8 cellular contexts compared by ENCODE assay signal in genomic region chr7:111730476-111731300, GRCh38.
DNase-seq lines count a peak whose midpoint lies in the region; ATAC-seq and TF ChIP-seq lines count a peak whose summit lies in the region.

No MANE protein-coding gene starts in this region.

- ATAC-seq in GM18870 (IDR thresholded peaks at IDR 0.05; ENCODE audit: unreplicated experiment) = peak; percentile 89
- peak; percentile 70 for ATAC-seq in HG03521 (IDR thresholded peaks at IDR 0.05; ENCODE audit: unreplicated experiment)
- no peak for ATAC-seq in RWPE2 (ENCODE audit: low read depth)

- H3K36me3 ChIP-seq in RWPE2 (ENCODE audit: low read depth) = peaks cover 11% of the 10 kb centered on the region
- peaks cover 52% of the 10 kb centered on the region for H3K36me3 ChIP-seq in left ventricle myocardium inferior
- H3K36me3 ChIP-seq in tibial artery = peaks cover 0 to 15% (median 0%) of the 10 kb centered on the region in 3 donors

- DNase-seq in Ammon's horn (ENCODE audit: low spot score) = peak; percentile 43
- no peak for DNase-seq in RWPE2 (ENCODE audit: low spot score)
- DNase-seq in left ventricle myocardium inferior = no peak
- DNase-seq in tibial artery = no peak
- DNase-seq in activated CD4-positive, alpha-beta T cell treated with anti-CD3 and anti-CD28 coated beads for 1 hour = no peak
- no peak for DNase-seq in activated CD8-positive, alpha-beta memory T cell treated with anti-CD3 and anti-CD28 coated beads, Interleukin-2, amount 50 U/mL, for 48 hours

- no peaks in the 10 kb centered on the region for H3K9me3 ChIP-seq in RWPE2 (ENCODE audit: severe bottlenecking)
- H3K9me3 ChIP-seq in left ventricle myocardium inferior (replicated peaks) = no peaks in the 10 kb centered on the region
- H3K9me3 ChIP-seq in tibial artery = no peaks in the 10 kb centered on the region

- no peak overlapping the region for H3K4me3 ChIP-seq in RWPE2 (ENCODE audit: severe bottlenecking)
- H3K4me3 ChIP-seq in left ventricle myocardium inferior = no peak overlapping the region
- no peak overlapping the region for H3K4me3 ChIP-seq in tibial artery

- H3K27me3 ChIP-seq in RWPE2 (ENCODE audit: insufficient read depth, poor library complexity, severe bottlenecking) (no peaks in the 10 kb centered on the region), left ventricle myocardium inferior (ENCODE audit: low read depth) (no peaks in the 10 kb centered on the region), tibial artery (no peaks in the 10 kb centered on the region)

- TF ChIP-seq CTCF in RWPE2 (IDR thresholded peaks at IDR 0.05; ENCODE audit: poor library complexity, severe bottlenecking) (peak; percentile 31), left ventricle myocardium inferior (IDR thresholded peaks at IDR 0.05; ENCODE audit: borderline replicate concordance) (peak; percentile 45), tibial artery (IDR thresholded peaks at IDR 0.05) (peak in 1 of 2 experiments; percentile 19)

- no peak overlapping the region for H3K27ac ChIP-seq in RWPE2 (ENCODE audit: poor library complexity, severe bottlenecking)
- no peak overlapping the region for H3K27ac ChIP-seq in left ventricle myocardium inferior (replicated peaks)
- no peak overlapping the region for H3K27ac ChIP-seq in tibial artery

- H3K4me1 ChIP-seq in RWPE2 (ENCODE audit: insufficient read depth, poor library complexity, severe bottlenecking) (no peaks in the 10 kb centered on the region), left ventricle myocardium inferior (peaks cover 11% of the 10 kb centered on the region), tibial artery (peaks cover 0 to 7% (median 0%) of the 10 kb centered on the region in 4 donors)

- intact Hi-C loops in left ventricle myocardium inferior (cut with micrococcal nuclease) (no loop called here), tibial artery (cut with DNase I; ENCODE audit: low total_unique reads) (loop anchor here (10.0 kb wide), 1 partner anchor 636 kb away; the partner anchor contains the start of gene LRRN3)
